21 cellular contexts compared by ENCODE assay signal in genomic region chr12:47710283-47710682, GRCh38. TPM values are rescaled to one million over a fixed set of nuclear protein-coding genes. Genes with fewer than 3 reads are reported as not detected.
"Had no signal": no experiment of that assay in that cellular context is flagged by ENCODE, and none has a peak within 500 bp of the region (broad histone marks: within the 10 kb centered on the region; RNA-seq: fewer than 3 reads in every experiment).

No MANE protein-coding gene starts in this region.

- ATAC-seq: left lung; naive thymus-derived CD4-positive, alpha-beta T cell; stimulated activated naive CD8-positive, alpha-beta T cell treated with anti-CD3 and anti-CD28 coated beads, Interleukin-15, amount 100 ng/mL, for 72 hours had no signal

- H3K27me3 ChIP-seq: adrenal gland, hepatocyte, left lung, tibial artery had no signal

- DNase-seq: activated CD4-positive, alpha-beta memory T cell treated with anti-CD3 and anti-CD28 coated beads, Interleukin-2, amount 10 ng/mL, durations not matched to agents 7 days and 5 days; activated CD4-positive, alpha-beta T cell treated with anti-CD3 and anti-CD28 coated beads for 48 hours; activated gamma-delta T cell treated with Interleukin-2 at 50 U/mL for 16 hours; adrenal gland; central memory CD4-positive, alpha-beta T cell; effector memory CD4-positive, alpha-beta T cell; foreskin melanocyte; immature natural killer cell; kidney glomerular epithelial cell; left lung; naive thymus-derived CD4-positive, alpha-beta T cell; posterior cingulate gyrus; retina; stimulated activated CD4-positive, alpha-beta T cell treated with anti-CD3 and anti-CD28 coated beads, Interleukin-4, amount 100 ng/mL, for 4 hours; stimulated activated naive CD8-positive, alpha-beta T cell treated with anti-CD3 and anti-CD28 coated beads, Interleukin-15, amount 100 ng/mL, for 72 hours; tibial artery had no signal

- H3K9me3 ChIP-seq: adrenal gland, left lung, tibial artery had no signal

- H3K4me3 ChIP-seq: adrenal gland, hepatocyte, left lung, tibial artery had no signal

- H3K36me3 ChIP-seq: adrenal gland, left lung, tibial artery had no signal

- H3K27ac ChIP-seq: adrenal gland, hepatocyte, tibial artery had no signal

- H3K4me2 ChIP-seq: hepatocyte had no signal

- H3K27ac Mint-ChIP-seq: activated CD4-positive, alpha-beta memory T cell treated with anti-CD3 and anti-CD28 coated beads, Interleukin-2, amount 10 ng/mL, durations not matched to agents 7 days and 5 days; activated naive CD4-positive, alpha-beta T cell treated with anti-CD3 and anti-CD28 coated beads, Interleukin-2, amount 50 U/mL, for 24 hours; activated T-helper 1 cell treated with anti-CD3 and anti-CD28 coated beads, Interleukin-12 subunit alpha, Interleukin-12 subunit beta, Interleukin-2, Interleukin-4 antibody, amounts not matched to agents 30 ng/mL and 10 ng/mL and 1 ng/mL, durations not matched to agents 14 hours and 24 hours and 36 hours; stimulated activated naive CD8-positive, alpha-beta T cell treated with anti-CD3 and anti-CD28 coated beads, Interleukin-15, amount 100 ng/mL, for 72 hours; T-helper 1 cell treated with Interleukin-12 subunit alpha and Interleukin-12 subunit beta and Interleukin-4 antibody, amounts not matched to agents 30 μg/mL and 1 μg/mL, for 36 hours had no signal

- H3K4me3 Mint-ChIP-seq: activated CD4-positive, alpha-beta memory T cell treated with anti-CD3 and anti-CD28 coated beads, Interleukin-2, amount 10 ng/mL, durations not matched to agents 7 days and 5 days; activated naive CD4-positive, alpha-beta T cell treated with anti-CD3 and anti-CD28 coated beads, Interleukin-2, amount 50 U/mL, for 24 hours; activated T-helper 1 cell treated with anti-CD3 and anti-CD28 coated beads, Interleukin-12 subunit alpha, Interleukin-12 subunit beta, Interleukin-2, Interleukin-4 antibody, amounts not matched to agents 30 ng/mL and 10 ng/mL and 1 ng/mL, durations not matched to agents 14 hours and 24 hours and 36 hours; naive thymus-derived CD4-positive, alpha-beta T cell; neural crest cell; stimulated activated naive CD8-positive, alpha-beta T cell treated with anti-CD3 and anti-CD28 coated beads, Interleukin-15, amount 100 ng/mL, for 72 hours; T-helper 1 cell treated with Interleukin-12 subunit alpha and Interleukin-12 subunit beta and Interleukin-4 antibody, amounts not matched to agents 30 μg/mL and 1 μg/mL, for 36 hours had no signal

- H3K36me3 Mint-ChIP-seq: activated naive CD4-positive, alpha-beta T cell treated with anti-CD3 and anti-CD28 coated beads, Interleukin-2, amount 50 U/mL, for 24 hours; immature natural killer cell had no signal

- H2AFZ ChIP-seq: hepatocyte had no signal

- H3K27me3 Mint-ChIP-seq: activated CD4-positive, alpha-beta memory T cell treated with anti-CD3 and anti-CD28 coated beads, Interleukin-2, amount 10 ng/mL, durations not matched to agents 7 days and 5 days; activated naive CD4-positive, alpha-beta T cell treated with anti-CD3 and anti-CD28 coated beads, Interleukin-2, amount 50 U/mL, for 24 hours; naive thymus-derived CD4-positive, alpha-beta T cell; stimulated activated naive CD8-positive, alpha-beta T cell treated with anti-CD3 and anti-CD28 coated beads, Interleukin-15, amount 100 ng/mL, for 72 hours had no signal

- H3K9me3 Mint-ChIP-seq: activated CD4-positive, alpha-beta memory T cell treated with anti-CD3 and anti-CD28 coated beads, Interleukin-2, amount 10 ng/mL, durations not matched to agents 7 days and 5 days; activated naive CD4-positive, alpha-beta T cell treated with anti-CD3 and anti-CD28 coated beads, Interleukin-2, amount 50 U/mL, for 24 hours; activated T-helper 1 cell treated with anti-CD3 and anti-CD28 coated beads, Interleukin-12 subunit alpha, Interleukin-12 subunit beta, Interleukin-2, Interleukin-4 antibody, amounts not matched to agents 30 ng/mL and 10 ng/mL and 1 ng/mL, durations not matched to agents 14 hours and 24 hours and 36 hours; immature natural killer cell; naive thymus-derived CD4-positive, alpha-beta T cell; neural crest cell; stimulated activated naive CD8-positive, alpha-beta T cell treated with anti-CD3 and anti-CD28 coated beads, Interleukin-15, amount 100 ng/mL, for 72 hours; T-helper 1 cell treated with Interleukin-12 subunit alpha and Interleukin-12 subunit beta and Interleukin-4 antibody, amounts not matched to agents 30 μg/mL and 1 μg/mL, for 36 hours had no signal

RNA-seq across cellular contexts. Expression of gene ENDOU, which starts 15.0 kb away (rescaled TPM):
- polyA plus RNA-seq: hepatocyte; immature natural killer cell; naive thymus-derived CD4-positive, alpha-beta T cell had no signal
